In genomic region chr16:69017036-69017783, GRCh38 we compare ENCODE assay signal across 11 cellular contexts.
A peak's percentile ranks its signal among the peaks of the same experiment; 100 is the strongest.
DNase-seq lines count a peak whose midpoint lies in the region; ATAC-seq and TF ChIP-seq lines count a peak whose summit lies in the region.
"Had no signal": no experiment of that assay in that cellular context is flagged by ENCODE, and none has a peak within 500 bp of the region (broad histone marks: within the 10 kb centered on the region; RNA-seq: fewer than 3 reads in every experiment).

No MANE protein-coding gene starts in this region.

- intact Hi-C loops in A673 (cut with micrococcal nuclease; ENCODE audit: unreplicated experiment): no loop called here

- no peak for TF ChIP-seq CTCF in A673 (conservative IDR thresholded peaks at IDR 0.05; ENCODE audit: low read depth, low read length)
- TF ChIP-seq CTCF in H9 (conservative IDR thresholded peaks at IDR 0.05): no peak
- no peak for TF ChIP-seq CTCF in astrocyte of the cerebellum (IDR thresholded peaks at IDR 0.05; ENCODE audit: low read depth, low read length, missing control alignments)

- H3K14ac ChIP-seq in H9 (ENCODE audit: insufficient read depth, low read length): no peak overlapping the region

- H3K4ac ChIP-seq in H9 (ENCODE audit: low read depth, low read length): no peak overlapping the region

- H3K36me3 ChIP-seq in A673 (ENCODE audit: insufficient read depth, low read length, poor library complexity, severe bottlenecking): no peaks in the 10 kb centered on the region

- H2BK5ac ChIP-seq in H9 (ENCODE audit: insufficient read length, low read length): no peak overlapping the region

- no peaks in the 10 kb centered on the region for H3K79me2 ChIP-seq in H9 (ENCODE audit: insufficient read depth, low read length)

- no peaks in the 10 kb centered on the region for H3K27me3 ChIP-seq in A673 (replicated peaks; ENCODE audit: insufficient read depth, low read depth, low read length, poor library complexity)
- H3K27me3 ChIP-seq in H9 (ENCODE audit: insufficient read depth, low read length): no peaks in the 10 kb centered on the region

- no peak overlapping the region for H3K4me2 ChIP-seq in H9 (ENCODE audit: insufficient read depth, insufficient read length, low read length)

- H4K8ac ChIP-seq in H9 (replicated peaks; ENCODE audit: insufficient read length, low read depth, low read length): no peak overlapping the region

- no peak overlapping the region for H2BK12ac ChIP-seq in H9 (ENCODE audit: insufficient read length, low read depth, low read length)

- H3K27ac Mint-ChIP-seq in H9: peak overlapping the region in 2 of 3 experiments; percentile 0 to 21; a peak in 1 of 7 replicates
- H3K27ac Mint-ChIP-seq in activated naive CD4-positive, alpha-beta T cell treated with anti-CD3 and anti-CD28 coated beads, Interleukin-2, amount 10 ng/mL, durations not matched to agents 7 days and 5 days: no peak overlapping the region

- no peaks in the 10 kb centered on the region for H3K79me1 ChIP-seq in H9 (ENCODE audit: insufficient read depth, low read depth, low read length, poor library complexity, severe bottlenecking)

- no peak overlapping the region for H4K91ac ChIP-seq in H9 (ENCODE audit: insufficient read length, low read depth, low read length)

- H3K36me3 Mint-ChIP-seq in H9 (ENCODE audit: insufficient read depth in 1 of 3, low read depth in 3 of 3): no peaks in the 10 kb centered on the region
- no peaks in the 10 kb centered on the region for H3K36me3 Mint-ChIP-seq in activated naive CD4-positive, alpha-beta T cell treated with anti-CD3 and anti-CD28 coated beads, Interleukin-2, amount 10 ng/mL, durations not matched to agents 7 days and 5 days

- no peak overlapping the region for H3T11ph ChIP-seq in H9 (ENCODE audit: low read length)

- H3K27me3 Mint-ChIP-seq in H9 (ENCODE audit: low read depth): no peaks in the 10 kb centered on the region
- H3K27me3 Mint-ChIP-seq in activated naive CD4-positive, alpha-beta T cell treated with anti-CD3 and anti-CD28 coated beads, Interleukin-2, amount 10 ng/mL, durations not matched to agents 7 days and 5 days: no peaks in the 10 kb centered on the region

- H2AK5ac ChIP-seq in H9 (ENCODE audit: insufficient read length, low read length): no peak overlapping the region

- H3K27ac ChIP-seq in A673 (ENCODE audit: low read depth, low read length, poor library complexity, severe bottlenecking) (no peak overlapping the region), H9 (ENCODE audit: insufficient read length, low read depth, low read length) (no peak overlapping the region)

- H2BK15ac ChIP-seq in H9 (ENCODE audit: low read depth, low read length): no peak overlapping the region

- H3K4me3 Mint-ChIP-seq in H9: no peak overlapping the region
- no peak overlapping the region for H3K4me3 Mint-ChIP-seq in activated naive CD4-positive, alpha-beta T cell treated with anti-CD3 and anti-CD28 coated beads, Interleukin-2, amount 10 ng/mL, durations not matched to agents 7 days and 5 days

- no peaks in the 10 kb centered on the region; a peak in 1 of 5 replicates for H3K9me3 Mint-ChIP-seq in H9
- H3K9me3 Mint-ChIP-seq in activated naive CD4-positive, alpha-beta T cell treated with anti-CD3 and anti-CD28 coated beads, Interleukin-2, amount 10 ng/mL, durations not matched to agents 7 days and 5 days: no peaks in the 10 kb centered on the region

- CTCF ChIA-PET in A673 (lab: Charles Lee): no interaction called here
- CTCF ChIA-PET in activated naive CD4-positive, alpha-beta T cell treated with anti-CD3 and anti-CD28 coated beads, Interleukin-2, amount 10 ng/mL, durations not matched to agents 7 days and 5 days (lab: Charles Lee): no interaction called here

- BruUV-seq in A673 (replicated peaks; lab: Mats Ljungman, UMichigan): no TSS peak

- no peak overlapping the region for H3K23ac ChIP-seq in H9 (ENCODE audit: insufficient read length, low read depth, low read length)

- DNase-seq in A673 (ENCODE audit: low spot score) (peak; percentile 22), H9 (no peak), astrocyte of the cerebellum (ENCODE audit: low read depth) (peak; percentile 22), islet precursor cell (peak; percentile 81), NCI-H1694 (lab: John Stamatoyannopoulos, UW) (no peak)
- no peak for DNase-seq in activated naive CD4-positive, alpha-beta T cell treated with anti-CD3 and anti-CD28 coated beads, Interleukin-2, amount 10 ng/mL, durations not matched to agents 7 days and 5 days
- DNase-seq: DMS 273 treated with DMSO at 0.1 percent for 48 hours, mucosa of descending colon, NCI-H2171 treated with DMSO at 0.1 percent for 48 hours had no signal

- H2BK20ac ChIP-seq in H9 (ENCODE audit: low read depth, low read length, poor library complexity, severe bottlenecking): no peak overlapping the region

- no CpG with 5 or more reads among the region's 2 CpGs for WGBS in H9 (ENCODE audit: extremely low coverage, insufficient read length, low lambda C conversion rate)

- POLR2A ChIA-PET in A673 (lab: Charles Lee; ENCODE audit: low non-redundant PET): no interaction called here

- ATAC-seq in GM21786 (IDR thresholded peaks at IDR 0.05; ENCODE audit: unreplicated experiment) (no peak), HG03342 (IDR thresholded peaks at IDR 0.05; ENCODE audit: unreplicated experiment) (no peak)
- ATAC-seq: mucosa of descending colon had no signal

- no peak overlapping the region for H3K56ac ChIP-seq in H9 (ENCODE audit: insufficient read length, low read depth, low read length)

- H4K20me1 ChIP-seq in H9 (ENCODE audit: control insufficient read depth, insufficient read depth, insufficient read length): no peaks in the 10 kb centered on the region

- no peak overlapping the region for H3K18ac ChIP-seq in H9 (ENCODE audit: insufficient read length, low read depth, low read length)

- H3K4me1 Mint-ChIP-seq in H9: no peaks in the 10 kb centered on the region
- no peaks in the 10 kb centered on the region for H3K4me1 Mint-ChIP-seq in activated naive CD4-positive, alpha-beta T cell treated with anti-CD3 and anti-CD28 coated beads, Interleukin-2, amount 10 ng/mL, durations not matched to agents 7 days and 5 days

- H2BK120ac ChIP-seq in H9 (ENCODE audit: low read depth, low read length, poor library complexity, severe bottlenecking): no peak overlapping the region

- no peak overlapping the region for H3K9ac ChIP-seq in H9 (ENCODE audit: extremely low read depth, insufficient read length, low read length)

- no peaks in the 10 kb centered on the region for H3K9me3 ChIP-seq in A673 (ENCODE audit: low read depth, low read length, poor library complexity, severe bottlenecking)
- H3K9me3 ChIP-seq in H9 (ENCODE audit: control insufficient read depth, low read depth, low read length): no peaks in the 10 kb centered on the region
- H3K9me3 ChIP-seq: mucosa of descending colon had no signal

- no peak overlapping the region for H3K4me3 ChIP-seq in A673 (ENCODE audit: low read depth, low read length, poor library complexity, severe bottlenecking)
- H3K4me3 ChIP-seq in astrocyte of the cerebellum (ENCODE audit: low read depth, low read length): no peak overlapping the region
- H3K4me3 ChIP-seq: mucosa of descending colon had no signal

- H3K23me2 ChIP-seq in H9 (ENCODE audit: insufficient read length, low read depth, low read length, poor library complexity, severe bottlenecking): no peaks in the 10 kb centered on the region

- H4K5ac ChIP-seq in H9 (ENCODE audit: insufficient read length, low read depth, low read length): no peak overlapping the region

- H3K4me1 ChIP-seq in A673 (ENCODE audit: insufficient read depth, low read length, poor library complexity, severe bottlenecking) (no peaks in the 10 kb centered on the region), H9 (ENCODE audit: insufficient read depth, low read length) (no peaks in the 10 kb centered on the region)

- H2AFZ ChIP-seq in H9 (ENCODE audit: low read length): no peak overlapping the region

- in situ Hi-C loops in astrocyte of the cerebellum (cut with HindIII; ENCODE audit: low sequenced_read_pairs): no loop called here

Comparison
In these comparisons a context has a peak if more than half of its experiments do, and no peak if none do; other contexts are left out.
1. DNase-seq: peak in A673 (single experiment), astrocyte of the cerebellum (single experiment) and islet precursor cell (single experiment); none in H9 (single experiment), NCI-H1694 (single experiment) and activated naive CD4-positive, alpha-beta T cell treated with anti-CD3 and anti-CD28 coated beads, Interleukin-2, amount 10 ng/mL, durations not matched to agents 7 days and 5 days (single experiment).